ENCODE assay signal across 23 cellular contexts in the genomic region with DNA sequence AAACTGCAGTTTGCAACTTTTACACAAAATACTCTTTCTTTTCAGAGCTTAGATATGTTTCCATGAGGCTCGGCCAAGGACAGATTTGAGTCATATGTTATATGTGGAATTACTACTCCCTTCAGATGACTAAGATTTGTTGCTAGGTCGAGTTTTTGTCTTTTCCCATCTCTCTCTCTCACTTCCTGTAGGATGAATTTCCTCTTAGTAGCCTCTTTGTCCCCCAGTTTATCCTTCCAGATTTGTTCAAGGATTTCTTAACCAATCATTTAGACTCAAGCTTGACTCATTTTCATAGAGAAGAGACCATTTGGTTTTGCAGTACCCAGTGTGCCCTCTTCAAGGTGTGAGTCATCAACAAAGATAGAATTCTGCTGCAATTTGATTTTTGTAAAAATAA.
DNase-seq lines count a peak whose midpoint lies in the region; ATAC-seq, FAIRE-seq and TF ChIP-seq lines count a peak whose summit lies in the region.
"Had no signal": no experiment of that assay in that cellular context is flagged by ENCODE, and none has a peak within 500 bp of the region (broad histone marks: within the 10 kb centered on the region; RNA-seq: fewer than 3 reads in every experiment).

No MANE protein-coding gene starts in this region.

- no peak for FAIRE-seq in bronchial epithelial cell (lab: Jason Lieb, UNC)
- FAIRE-seq: D721Med, G401.6, kidney had no signal

- no peak overlapping the region for H3K4me3 ChIP-seq in bronchial epithelial cell (ENCODE audit: low read depth, low read length)
- H3K4me3 ChIP-seq: BLaER1 treated with 17β-estradiol and CSF1 and Interleukin-3, amounts not matched to agents 10 nM and 100 nM; tibial nerve had no signal

- no peaks in the 10 kb centered on the region for H3K4me1 Mint-ChIP-seq in WTC11
- H3K4me1 Mint-ChIP-seq: stimulated activated naive B cell treated with anti-CD40 and anti-IgM and Interleukin-4, amounts not matched to agents 10 μg/mL and 1 μg/mL and 100 μg/mL, for 72 hours had no signal

- TF ChIP-seq CTCF in bronchial epithelial cell (IDR thresholded peaks at IDR 0.05; ENCODE audit: insufficient read depth, low read length, severe bottlenecking), result no peak
- no peak for TF ChIP-seq CTCF in WTC11 (IDR thresholded peaks at IDR 0.05)

- CTCF ChIA-PET in WTC11 (lab: Charles Lee), result no interaction called here

- no peaks in the 10 kb centered on the region for H3K27me3 Mint-ChIP-seq in WTC11 (ENCODE audit: low read depth)

- no peaks in the 10 kb centered on the region for H3K36me3 Mint-ChIP-seq in WTC11
- H3K36me3 Mint-ChIP-seq: stimulated activated naive B cell treated with anti-CD40 and anti-IgM and Interleukin-4, amounts not matched to agents 10 μg/mL and 1 μg/mL and 100 μg/mL, for 72 hours had no signal

- no peak overlapping the region for H3K4me3 Mint-ChIP-seq in WTC11
- H3K4me3 Mint-ChIP-seq: activated CD8-positive, alpha-beta T cell treated with anti-CD3 and anti-CD28 coated beads, Interleukin-2, amount 10 ng/mL, durations not matched to agents 7 days and 5 days; activated T-helper 1 cell treated with anti-CD3 and anti-CD28 coated beads, Interleukin-12 subunit alpha, Interleukin-12 subunit beta, Interleukin-2, Interleukin-4 antibody, amounts not matched to agents 30 ng/mL and 10 ng/mL and 1 ng/mL, durations not matched to agents 14 hours and 24 hours and 36 hours; stimulated activated naive B cell treated with anti-CD40 and anti-IgM and Interleukin-4, amounts not matched to agents 10 μg/mL and 1 μg/mL and 100 μg/mL, for 72 hours; T-helper 1 cell treated with Interleukin-12 subunit alpha and Interleukin-12 subunit beta and Interleukin-4 antibody, amounts not matched to agents 30 μg/mL and 1 μg/mL, for 36 hours had no signal

- no peak for ATAC-seq in WTC11
- ATAC-seq: activated CD8-positive, alpha-beta T cell treated with anti-CD3 and anti-CD28 coated beads, Interleukin-2, amount 10 ng/mL, durations not matched to agents 7 days and 5 days; right cardiac atrium; stimulated activated naive B cell treated with anti-CD40 and anti-IgM and Interleukin-4, amounts not matched to agents 10 μg/mL and 1 μg/mL and 100 μg/mL, for 72 hours had no signal

- DNase-seq in DMS53 (lab: John Stamatoyannopoulos, UW), result peak; percentile 1
- no peak for DNase-seq in DMS53 treated with DMSO at 0.1 percent for 48 hours (lab: John Stamatoyannopoulos, UW; ENCODE audit: unreplicated experiment)
- peak; percentile 24 for DNase-seq in M059J (ENCODE audit: low read depth)
- DNase-seq in bronchial epithelial cell (ENCODE audit: low read depth), result peak; percentile 5
- DNase-seq in non-pigmented ciliary epithelial cell (ENCODE audit: low read depth), result peak; percentile 3
- no peak for DNase-seq in SW 1271 (lab: John Stamatoyannopoulos, UW)
- DNase-seq in stimulated activated CD8-positive, alpha-beta memory T cell treated with anti-CD3 and anti-CD28 coated beads, Interleukin-4, amount 100 ng/mL, for 48 hours, result no peak
- no peak for DNase-seq in WTC11 (ENCODE audit: low spot score)
- DNase-seq: activated CD8-positive, alpha-beta T cell treated with anti-CD3 and anti-CD28 coated beads, Interleukin-2, amount 10 ng/mL, durations not matched to agents 7 days and 5 days; amniotic stem cell; effector memory CD4-positive, alpha-beta T cell; H7; kidney; mammary epithelial cell; NCI-H526; right cardiac atrium; stimulated activated naive B cell treated with anti-CD40 and anti-IgM and Interleukin-4, amounts not matched to agents 10 μg/mL and 1 μg/mL and 100 μg/mL, for 72 hours had no signal

- H3K27me3 ChIP-seq in bronchial epithelial cell (ENCODE audit: control insufficient read depth, insufficient read depth, low read length), result no peaks in the 10 kb centered on the region
- H3K27me3 ChIP-seq: BLaER1 treated with 17β-estradiol and CSF1 and Interleukin-3, amounts not matched to agents 10 nM and 100 nM; tibial nerve had no signal

- POLR2A ChIA-PET in WTC11 (lab: Charles Lee), result no interaction called here

- no peaks in the 10 kb centered on the region for H3K36me3 ChIP-seq in bronchial epithelial cell (ENCODE audit: control insufficient read depth, insufficient read depth, low read length)
- H3K36me3 ChIP-seq: BLaER1 treated with 17β-estradiol and CSF1 and Interleukin-3, amounts not matched to agents 10 nM and 100 nM; tibial nerve had no signal

- H3K9me3 Mint-ChIP-seq in WTC11, result no peaks in the 10 kb centered on the region
- H3K9me3 Mint-ChIP-seq: activated T-helper 1 cell treated with anti-CD3 and anti-CD28 coated beads, Interleukin-12 subunit alpha, Interleukin-12 subunit beta, Interleukin-2, Interleukin-4 antibody, amounts not matched to agents 30 ng/mL and 10 ng/mL and 1 ng/mL, durations not matched to agents 14 hours and 24 hours and 36 hours; stimulated activated naive B cell treated with anti-CD40 and anti-IgM and Interleukin-4, amounts not matched to agents 10 μg/mL and 1 μg/mL and 100 μg/mL, for 72 hours; T-helper 1 cell treated with Interleukin-12 subunit alpha and Interleukin-12 subunit beta and Interleukin-4 antibody, amounts not matched to agents 30 μg/mL and 1 μg/mL, for 36 hours had no signal

- H3K27ac Mint-ChIP-seq in WTC11, result no peak overlapping the region
- H3K27ac Mint-ChIP-seq: activated CD8-positive, alpha-beta T cell treated with anti-CD3 and anti-CD28 coated beads, Interleukin-2, amount 10 ng/mL, durations not matched to agents 7 days and 5 days; activated T-helper 1 cell treated with anti-CD3 and anti-CD28 coated beads, Interleukin-12 subunit alpha, Interleukin-12 subunit beta, Interleukin-2, Interleukin-4 antibody, amounts not matched to agents 30 ng/mL and 10 ng/mL and 1 ng/mL, durations not matched to agents 14 hours and 24 hours and 36 hours; stimulated activated naive B cell treated with anti-CD40 and anti-IgM and Interleukin-4, amounts not matched to agents 10 μg/mL and 1 μg/mL and 100 μg/mL, for 72 hours; T-helper 1 cell treated with Interleukin-12 subunit alpha and Interleukin-12 subunit beta and Interleukin-4 antibody, amounts not matched to agents 30 μg/mL and 1 μg/mL, for 36 hours had no signal

TF ChIP-seq in WTC11, 78 proteins besides CTCF, POLR2A, EP300 and RAD21 (continues in another document):
- TF ChIP-seq, protein P1, sequence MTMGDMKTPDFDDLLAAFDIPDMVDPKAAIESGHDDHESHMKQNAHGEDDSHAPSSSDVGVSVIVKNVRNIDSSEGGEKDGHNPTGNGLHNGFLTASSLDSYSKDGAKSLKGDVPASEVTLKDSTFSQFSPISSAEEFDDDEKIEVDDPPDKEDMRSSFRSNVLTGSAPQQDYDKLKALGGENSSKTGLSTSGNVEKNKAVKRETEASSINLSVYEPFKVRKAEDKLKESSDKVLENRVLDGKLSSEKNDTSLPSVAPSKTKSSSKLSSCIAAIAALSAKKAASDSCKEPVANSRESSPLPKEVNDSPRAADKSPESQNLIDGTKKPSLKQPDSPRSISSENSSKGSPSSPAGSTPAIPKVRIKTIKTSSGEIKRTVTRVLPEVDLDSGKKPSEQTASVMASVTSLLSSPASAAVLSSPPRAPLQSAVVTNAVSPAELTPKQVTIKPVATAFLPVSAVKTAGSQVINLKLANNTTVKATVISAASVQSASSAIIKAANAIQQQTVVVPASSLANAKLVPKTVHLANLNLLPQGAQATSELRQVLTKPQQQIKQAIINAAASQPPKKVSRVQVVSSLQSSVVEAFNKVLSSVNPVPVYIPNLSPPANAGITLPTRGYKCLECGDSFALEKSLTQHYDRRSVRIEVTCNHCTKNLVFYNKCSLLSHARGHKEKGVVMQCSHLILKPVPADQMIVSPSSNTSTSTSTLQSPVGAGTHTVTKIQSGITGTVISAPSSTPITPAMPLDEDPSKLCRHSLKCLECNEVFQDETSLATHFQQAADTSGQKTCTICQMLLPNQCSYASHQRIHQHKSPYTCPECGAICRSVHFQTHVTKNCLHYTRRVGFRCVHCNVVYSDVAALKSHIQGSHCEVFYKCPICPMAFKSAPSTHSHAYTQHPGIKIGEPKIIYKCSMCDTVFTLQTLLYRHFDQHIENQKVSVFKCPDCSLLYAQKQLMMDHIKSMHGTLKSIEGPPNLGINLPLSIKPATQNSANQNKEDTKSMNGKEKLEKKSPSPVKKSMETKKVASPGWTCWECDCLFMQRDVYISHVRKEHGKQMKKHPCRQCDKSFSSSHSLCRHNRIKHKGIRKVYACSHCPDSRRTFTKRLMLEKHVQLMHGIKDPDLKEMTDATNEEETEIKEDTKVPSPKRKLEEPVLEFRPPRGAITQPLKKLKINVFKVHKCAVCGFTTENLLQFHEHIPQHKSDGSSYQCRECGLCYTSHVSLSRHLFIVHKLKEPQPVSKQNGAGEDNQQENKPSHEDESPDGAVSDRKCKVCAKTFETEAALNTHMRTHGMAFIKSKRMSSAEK (CRISPR knock-in tag; IDR thresholded peaks at IDR 0.05; ENCODE audit: borderline replicate concordance), result no peak
- no peak for TF ChIP-seq MYBL2 (CRISPR knock-in tag; IDR thresholded peaks at IDR 0.05)
- TF ChIP-seq ZNF423 (CRISPR knock-in tag; IDR thresholded peaks at IDR 0.05), result no peak
- TF ChIP-seq, protein P2, sequence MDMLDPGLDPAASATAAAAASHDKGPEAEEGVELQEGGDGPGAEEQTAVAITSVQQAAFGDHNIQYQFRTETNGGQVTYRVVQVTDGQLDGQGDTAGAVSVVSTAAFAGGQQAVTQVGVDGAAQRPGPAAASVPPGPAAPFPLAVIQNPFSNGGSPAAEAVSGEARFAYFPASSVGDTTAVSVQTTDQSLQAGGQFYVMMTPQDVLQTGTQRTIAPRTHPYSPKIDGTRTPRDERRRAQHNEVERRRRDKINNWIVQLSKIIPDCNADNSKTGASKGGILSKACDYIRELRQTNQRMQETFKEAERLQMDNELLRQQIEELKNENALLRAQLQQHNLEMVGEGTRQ (CRISPR knock-in tag; IDR thresholded peaks at IDR 0.05), result no peak
- TF ChIP-seq, protein P3, sequence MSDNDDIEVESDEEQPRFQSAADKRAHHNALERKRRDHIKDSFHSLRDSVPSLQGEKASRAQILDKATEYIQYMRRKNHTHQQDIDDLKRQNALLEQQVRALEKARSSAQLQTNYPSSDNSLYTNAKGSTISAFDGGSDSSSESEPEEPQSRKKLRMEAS (CRISPR knock-in tag; IDR thresholded peaks at IDR 0.05), result no peak
- TF ChIP-seq, protein P4, sequence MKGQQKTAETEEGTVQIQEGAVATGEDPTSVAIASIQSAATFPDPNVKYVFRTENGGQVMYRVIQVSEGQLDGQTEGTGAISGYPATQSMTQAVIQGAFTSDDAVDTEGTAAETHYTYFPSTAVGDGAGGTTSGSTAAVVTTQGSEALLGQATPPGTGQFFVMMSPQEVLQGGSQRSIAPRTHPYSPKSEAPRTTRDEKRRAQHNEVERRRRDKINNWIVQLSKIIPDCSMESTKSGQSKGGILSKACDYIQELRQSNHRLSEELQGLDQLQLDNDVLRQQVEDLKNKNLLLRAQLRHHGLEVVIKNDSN (CRISPR knock-in tag; IDR thresholded peaks at IDR 0.05), result no peak
- no peak for TF ChIP-seq ESRRA (CRISPR knock-in tag; IDR thresholded peaks at IDR 0.05; ENCODE audit: borderline replicate concordance)
- TF ChIP-seq NR1H2 (CRISPR knock-in tag; IDR thresholded peaks at IDR 0.05), result no peak
- TF ChIP-seq ELF4 (CRISPR knock-in tag; IDR thresholded peaks at IDR 0.05; ENCODE audit: low read depth), result no peak

Comparison
In these comparisons a context has a peak if more than half of its experiments do, and no peak if none do; other contexts are left out.
1. DNase-seq: peak in DMS53 (single experiment), M059J (single experiment), bronchial epithelial cell (single experiment) and non-pigmented ciliary epithelial cell (single experiment); none in DMS53 treated with DMSO at 0.1 percent for 48 hours (single experiment), SW 1271 (0 of 2), stimulated activated CD8-positive, alpha-beta memory T cell treated with anti-CD3 and anti-CD28 coated beads, Interleukin-4, amount 100 ng/mL, for 48 hours (single experiment) and WTC11 (single experiment).